Comparison of ENCODE assay signal across 26 cellular contexts in genomic region chr11:69171476-69171875, GRCh38. TPM values are rescaled to one million over a fixed set of nuclear protein-coding genes. Genes with fewer than 3 reads are reported as not detected.
"Had no signal": no experiment of that assay in that cellular context is flagged by ENCODE, and none has a peak within 500 bp of the region (broad histone marks: within the 10 kb centered on the region; RNA-seq: fewer than 3 reads in every experiment).

No MANE protein-coding gene starts in this region.

- H3K36me3 ChIP-seq: adrenal gland had no signal

- DNase-seq: activated CD4-positive, alpha-beta memory T cell treated with anti-CD3 and anti-CD28 coated beads, Interleukin-2, amount 10 ng/mL, durations not matched to agents 7 days and 5 days; activated CD4-positive, alpha-beta T cell treated with anti-CD3 and anti-CD28 coated beads for 36 hours; activated CD4-positive, alpha-beta T cell treated with anti-CD3 and anti-CD28 coated beads, Interleukin-2, amount 10 ng/mL, durations not matched to agents 24 days and 14 days; activated CD4-positive, CD25-positive, alpha-beta regulatory T cell; activated CD4-positive, CD25-positive, alpha-beta regulatory T cell treated with anti-CD3 and anti-CD28 coated beads, Interleukin-2, amount 50 U/mL, for 72 hours; activated CD8-positive, alpha-beta memory T cell treated with anti-CD3 and anti-CD28 coated beads, Interleukin-2, amount 50 U/mL, for 48 hours; activated naive CD4-positive, alpha-beta T cell treated with anti-CD3 and anti-CD28 coated beads for 36 hours; activated naive CD8-positive, alpha-beta T cell treated with anti-CD3 and anti-CD28 coated beads for 36 hours; activated naive CD8-positive, alpha-beta T cell treated with anti-CD3 and anti-CD28 coated beads, Interleukin-2, amount 50 U/mL, for 24 hours; activated T-cell treated with anti-CD3 and anti-CD28 coated beads for 4 hours; activated T-cell treated with anti-CD3 and anti-CD28 coated beads, Interleukin-2, amount 50 U/mL, for 24 hours; activated T-cell treated with anti-CD3 and anti-CD28 coated beads, Interleukin-2, amount 50 U/mL, for 72 hours; adrenal gland; amygdala; body of pancreas; central memory CD4-positive, alpha-beta T cell; cerebellar nuclear complex; effector memory CD4-positive, alpha-beta T cell; endodermal cell; foreskin fibroblast; T-helper 2 cell had no signal

- H3K27ac ChIP-seq: adrenal gland, body of pancreas, coronary artery, dorsolateral prefrontal cortex had no signal

- ATAC-seq: activated CD4-positive, alpha-beta T cell treated with anti-CD3 and anti-CD28 coated beads for 36 hours; activated naive CD8-positive, alpha-beta T cell treated with anti-CD3 and anti-CD28 coated beads, Interleukin-2, amount 50 U/mL, for 24 hours; activated T-cell treated with anti-CD3 and anti-CD28 coated beads, Interleukin-2, amount 50 U/mL, for 72 hours; body of pancreas; esophagus mucosa had no signal

- H3K9me3 ChIP-seq: adrenal gland, body of pancreas had no signal

- H3K4me3 ChIP-seq: adrenal gland, body of pancreas, coronary artery, dorsolateral prefrontal cortex had no signal

- H3K27me3 ChIP-seq: adrenal gland, body of pancreas, dorsolateral prefrontal cortex had no signal

- FAIRE-seq: frontal cortex had no signal

RNA-seq across cellular contexts. Expression of gene SMIM38, which starts 15.7 kb away (rescaled TPM):
- total RNA-seq: epithelial cell of proximal tubule had no signal
